In genomic region chr6:79631800-79632172, GRCh38 we compare ENCODE assay signal across 9 cellular contexts. TPM values are rescaled to one million over a fixed set of nuclear protein-coding genes. Genes with fewer than 3 reads are reported as not detected.
DNase-seq lines count a peak whose midpoint lies in the region; ATAC-seq and TF ChIP-seq lines count a peak whose summit lies in the region.
"Had no signal": no experiment of that assay in that cellular context is flagged by ENCODE, and none has a peak within 500 bp of the region (broad histone marks: within the 10 kb centered on the region; RNA-seq: fewer than 3 reads in every experiment).

No MANE protein-coding gene starts in this region.

- no peak for ATAC-seq in naive thymus-derived CD4-positive, alpha-beta T cell
- ATAC-seq in GM18858 (IDR thresholded peaks at IDR 0.05; ENCODE audit: unreplicated experiment) = no peak

- TF ChIP-seq CTCF in CD14-positive monocyte (IDR thresholded peaks at IDR 0.05) = no peak

- H3K4me3 Mint-ChIP-seq in CD14-positive monocyte = peak overlapping the region; percentile 81 to 99
- peak overlapping the region; percentile 79 to 93 (median 86) for H3K4me3 Mint-ChIP-seq in naive thymus-derived CD4-positive, alpha-beta T cell

- intact Hi-C loops in CD14-positive monocyte (cut with micrococcal nuclease) = no loop called here
- intact Hi-C loops in naive thymus-derived CD4-positive, alpha-beta T cell (cut with micrococcal nuclease) = loop anchor here in 1 of 2 donors (1.0 to 5.0 kb wide), 3 partner anchors 41 to 147 kb away; partner anchors contain the start of gene LCA5

- H3K27me3 Mint-ChIP-seq in CD14-positive monocyte (ENCODE audit: low read depth in 3 of 3) = peaks cover 20 to 40% (median 31%) of the 10 kb centered on the region in 3 donors
- H3K27me3 Mint-ChIP-seq in naive thymus-derived CD4-positive, alpha-beta T cell = peaks cover 26 to 73% (median 57%) of the 10 kb centered on the region in 5 donors

- peaks cover 44% of the 10 kb centered on the region for H3K27me3 ChIP-seq in MG63
- peaks cover 0 to 13% of the 10 kb centered on the region in 2 donors for H3K27me3 ChIP-seq in naive thymus-derived CD4-positive, alpha-beta T cell (ENCODE audit: control insufficient read depth in 2 of 2, insufficient read depth in 2 of 2, low read length in 2 of 2)

- H3K4me1 Mint-ChIP-seq in CD14-positive monocyte = peaks cover 15% of the 10 kb centered on the region
- peaks cover 6 to 16% (median 11%) of the 10 kb centered on the region in 7 donors for H3K4me1 Mint-ChIP-seq in naive thymus-derived CD4-positive, alpha-beta T cell

- no peak overlapping the region for H3K27ac Mint-ChIP-seq in CD14-positive monocyte
- H3K27ac Mint-ChIP-seq in naive thymus-derived CD4-positive, alpha-beta T cell = no peak overlapping the region

- peaks cover 0 to 3% of the 10 kb centered on the region in 2 donors for H3K36me3 Mint-ChIP-seq in CD14-positive monocyte
- H3K36me3 Mint-ChIP-seq in naive thymus-derived CD4-positive, alpha-beta T cell = no peaks in the 10 kb centered on the region

- DNase-seq in CD14-positive monocyte (ENCODE audit: low spot score) = no peak
- no peak for DNase-seq in MG63
- DNase-seq in dermis blood vessel endothelial cell = peak; percentile 14
- DNase-seq in naive thymus-derived CD4-positive, alpha-beta T cell = no peak
- DNase-seq in NCI-H82 treated with DMSO at 0.1 percent for 48 hours (lab: John Stamatoyannopoulos, UW; ENCODE audit: unreplicated experiment) = no peak
- no peak for DNase-seq in A172 (ENCODE audit: low spot score)
- DNase-seq in RPMI8226 = no peak
- DNase-seq: activated CD4-positive, CD25-positive, alpha-beta regulatory T cell treated with anti-CD3 and anti-CD28 coated beads, Interleukin-2, amount 50 U/mL, for 72 hours had no signal

- H3K27ac ChIP-seq in naive thymus-derived CD4-positive, alpha-beta T cell (ENCODE audit: low read depth, low read length) = no peak overlapping the region

- H3K4me1 ChIP-seq in naive thymus-derived CD4-positive, alpha-beta T cell (ENCODE audit: control insufficient read depth in 2 of 2, insufficient read depth in 2 of 2, low read length in 2 of 2) = no peaks in the 10 kb centered on the region

- no peaks in the 10 kb centered on the region for H3K9me3 ChIP-seq in MG63
- H3K9me3 ChIP-seq in naive thymus-derived CD4-positive, alpha-beta T cell (ENCODE audit: control insufficient read depth in 2 of 3, low read length in 3 of 3) = no peaks in the 10 kb centered on the region

- peaks cover 0 to 6% (median 0%) of the 10 kb centered on the region in 7 donors for H3K9me3 Mint-ChIP-seq in CD14-positive monocyte
- no peaks in the 10 kb centered on the region for H3K9me3 Mint-ChIP-seq in naive thymus-derived CD4-positive, alpha-beta T cell

- POLR2A ChIA-PET in naive thymus-derived CD4-positive, alpha-beta T cell (lab: Charles Lee) = interaction anchor here (1.0 kb wide), 1 partner anchor 40 kb away, joined by 3 read pairs; no protein-coding TSS in a partner anchor

- H3K36me3 ChIP-seq in MG63 = no peaks in the 10 kb centered on the region
- no peaks in the 10 kb centered on the region for H3K36me3 ChIP-seq in naive thymus-derived CD4-positive, alpha-beta T cell (ENCODE audit: control insufficient read depth in 2 of 3, insufficient read depth in 3 of 3, low read length in 3 of 3)

- CTCF ChIA-PET in naive thymus-derived CD4-positive, alpha-beta T cell (lab: Charles Lee) = interaction anchor here (0.7 to 1.4 kb wide), 4 partner anchors 14 to 82 kb away, joined by 3 to 4 read pairs (median 3); no protein-coding TSS in a partner anchor

- H3K4me3 ChIP-seq in MG63 = peak overlapping the region; percentile 51
- peak overlapping the region; percentile 51 for H3K4me3 ChIP-seq in naive thymus-derived CD4-positive, alpha-beta T cell (ENCODE audit: low read length)

RNA-seq across cellular contexts. Expression of gene SH3BGRL2, which starts 0.7 kb away (rescaled TPM):
- polyA plus RNA-seq in CD14-positive monocyte = under 1 TPM; 0.28 to 0.30 TPM
- 0.16 and 1.2 TPM in 2 replicates for total RNA-seq in MG63 (2014; rRNA removed; shearing (Covaris generic); ENCODE audit: low replicate concordance)
- total RNA-seq in dermis blood vessel endothelial cell = 114 and 133 TPM in 2 replicates
- 1 to 10 TPM in 3 of 5 experiments, under 1 TPM in 2; 0.17 to 2.9 (median 1.8) TPM for total RNA-seq in naive thymus-derived CD4-positive, alpha-beta T cell
- under 1 TPM; 0.37 to 0.74 TPM for polyA plus RNA-seq in naive thymus-derived CD4-positive, alpha-beta T cell
- 1.2 and 2.3 TPM in 2 replicates for total RNA-seq in A172 (2014; rRNA removed; shearing (Covaris generic))

Comparison
In these comparisons a context has a peak if more than half of its experiments do, and no peak if none do; other contexts are left out.
1. RNA of gene SH3BGRL2, which starts 0.7 kb away (total RNA-seq): 114 to 133 TPM in dermis blood vessel endothelial cell; 0.17 to 2.9 TPM in naive thymus-derived CD4-positive, alpha-beta T cell, 1.2 to 2.3 TPM in A172 and 0.16 to 1.2 TPM in MG63; every median in the first group is over 10 times any median in the second.